1 cellular context compared by ENCODE assay signal in genomic region chr20:31722388-31723281, GRCh38.
TF ChIP-seq lines count a peak whose summit lies in the region.

Gene BCL2L1 (minus strand): TSS chr20:31722868. CDS start chr20:31722218, 650 bp downstream.

TF ChIP-seq in K562, 482 proteins besides CTCF, POLR2A, EP300 and RAD21 (continued from another document and continues in another):
- TF ChIP-seq PHB (CRISPR knock-in tag; IDR thresholded peaks at IDR 0.05) (no peak), E2F6 (IDR thresholded peaks at IDR 0.05; ENCODE audit: borderline replicate concordance in 1 of 2, extremely low read depth in 1 of 2, insufficient read depth in 1 of 2, insufficient read length in 1 of 2, low read depth in 1 of 2, low read length in 1 of 2, poor library complexity in 1 of 2, severe bottlenecking in 1 of 2) (peak in 1 of 2 experiments; percentile 25), HDAC2 (IDR thresholded peaks at IDR 0.05) (0 out of 2 replicates have a peak, but pooled peaks have one; percentile 36), MTF1 (CRISPR knock-in tag; IDR thresholded peaks at IDR 0.05; ENCODE audit: borderline replicate concordance) (no peak), ZNF134 (CRISPR knock-in tag; conservative IDR thresholded peaks at IDR 0.05) (no peak), ZNF444 (CRISPR knock-in tag; IDR thresholded peaks at IDR 0.05) (no peak), SIN3B (IDR thresholded peaks at IDR 0.05; ENCODE audit: low read depth) (no peak), BRD4 (IDR thresholded peaks at IDR 0.05) (no peak), SPI1 (IDR thresholded peaks at IDR 0.05; ENCODE audit: borderline replicate concordance, low read depth, low read length) (no peak), ATF6 (CRISPR knock-in tag; IDR thresholded peaks at IDR 0.05) (no peak), SIN3A (IDR thresholded peaks at IDR 0.05; ENCODE audit: borderline replicate concordance in 2 of 2, control insufficient read depth in 1 of 2, low read depth in 2 of 2, low read length in 2 of 2) (peak in 1 of 2 experiments; percentile 56; a peak in 2 of 4 replicates), NR0B1 (IDR thresholded peaks at IDR 0.05; ENCODE audit: partially characterized antibody) (no peak), ZKSCAN1 (IDR thresholded peaks at IDR 0.05; ENCODE audit: low read depth, low read length) (no peak), ATF7 (IDR thresholded peaks at IDR 0.05) (no peak; the same call in 1 of the 2 replicates), CTCFL (IDR thresholded peaks at IDR 0.05; ENCODE audit: borderline replicate concordance, insufficient read depth, low read depth, low read length, poor library complexity, severe bottlenecking) (peak; percentile 86), ZBTB33 (CRISPR knock-in tag; IDR thresholded peaks at IDR 0.05) (0 out of 2 replicates have a peak, but pooled peaks have one; percentile 14), ZNF707 (CRISPR knock-in tag; conservative IDR thresholded peaks at IDR 0.05) (no peak), CREB3 (tag; conservative IDR thresholded peaks at IDR 0.05; ENCODE audit: low read depth) (no peak), TARDBP (IDR thresholded peaks at IDR 0.05) (peak; percentile 19; the same call in 1 of the 2 replicates), ZNF217 (CRISPR knock-in tag; IDR thresholded peaks at IDR 0.05) (no peak), CBX3 (IDR thresholded peaks at IDR 0.05; ENCODE audit: borderline replicate concordance in 1 of 2, low read length in 2 of 2) (no peak), ZNF408 (CRISPR knock-in tag; IDR thresholded peaks at IDR 0.05; ENCODE audit: low read depth) (no peak), POLR2B (IDR thresholded peaks at IDR 0.05; ENCODE audit: low read depth, partially characterized antibody) (peak; percentile 13), PHF21A (IDR thresholded peaks at IDR 0.05; ENCODE audit: borderline replicate concordance, low read depth) (no peak), FOS (IDR thresholded peaks at IDR 0.05; ENCODE audit: extremely low read depth, insufficient read length) (no peak), ZNF511 (CRISPR knock-in tag; IDR thresholded peaks at IDR 0.05) (no peak), MLLT1 (IDR thresholded peaks at IDR 0.05) (peak in 1 of 2 experiments; percentile 37; a peak in 1 of 4 replicates), ZZZ3 (IDR thresholded peaks at IDR 0.05) (peak; percentile 63; the same call in 1 of the 2 replicates), JUNB (CRISPR knock-in tag; conservative IDR thresholded peaks at IDR 0.05) (no peak), ZNF449 (CRISPR knock-in tag; IDR thresholded peaks at IDR 0.05) (no peak), PRPF4 (IDR thresholded peaks at IDR 0.05; ENCODE audit: insufficient read depth, low read depth, low read length, poor library complexity, severe bottlenecking) (no peak), SFPQ (IDR thresholded peaks at IDR 0.05; ENCODE audit: low read depth, low read length) (no peak), JUND (IDR thresholded peaks at IDR 0.05; ENCODE audit: borderline replicate concordance, low read depth, low read length) (no peak), JUND (tag; IDR thresholded peaks at IDR 0.05; ENCODE audit: borderline replicate concordance, low read depth, low read length) (no peak), RFX5 (IDR thresholded peaks at IDR 0.05; ENCODE audit: low read depth, low read length) (no peak), STAT5A (IDR thresholded peaks at IDR 0.05; ENCODE audit: borderline replicate concordance, low read length) (no peak), ZNF655 (CRISPR knock-in tag; IDR thresholded peaks at IDR 0.05) (no peak), USF2 (CRISPR knock-in tag; IDR thresholded peaks at IDR 0.05) (no peak), ZNF253 (CRISPR knock-in tag; conservative IDR thresholded peaks at IDR 0.05) (no peak), FOSL1 (tag; conservative IDR thresholded peaks at IDR 0.05) (no peak; the same call in 1 of the 2 replicates), POLR2G (IDR thresholded peaks at IDR 0.05; ENCODE audit: low read depth, low read length) (peak; percentile 49; the same call in 1 of the 2 replicates), CREBBP (IDR thresholded peaks at IDR 0.05; ENCODE audit: low read depth, low read length) (no peak), ZNF282 (CRISPR knock-in tag; IDR thresholded peaks at IDR 0.05) (no peak), ERF (CRISPR knock-in tag; IDR thresholded peaks at IDR 0.05) (0 out of 2 replicates have a peak, but pooled peaks have one; percentile 21), PYGO2 (tag; IDR thresholded peaks at IDR 0.05) (no peak), PHF8 (IDR thresholded peaks at IDR 0.05; ENCODE audit: borderline replicate concordance, low read length) (no peak), TSC22D4 (tag; IDR thresholded peaks at IDR 0.05) (no peak), KDM5B (IDR thresholded peaks at IDR 0.05; ENCODE audit: insufficient replicate concordance, low read depth, low read length) (peak; percentile 39), GTF2F1 (IDR thresholded peaks at IDR 0.05; ENCODE audit: low read depth, low read length) (no peak)
